In the genomic region with DNA sequence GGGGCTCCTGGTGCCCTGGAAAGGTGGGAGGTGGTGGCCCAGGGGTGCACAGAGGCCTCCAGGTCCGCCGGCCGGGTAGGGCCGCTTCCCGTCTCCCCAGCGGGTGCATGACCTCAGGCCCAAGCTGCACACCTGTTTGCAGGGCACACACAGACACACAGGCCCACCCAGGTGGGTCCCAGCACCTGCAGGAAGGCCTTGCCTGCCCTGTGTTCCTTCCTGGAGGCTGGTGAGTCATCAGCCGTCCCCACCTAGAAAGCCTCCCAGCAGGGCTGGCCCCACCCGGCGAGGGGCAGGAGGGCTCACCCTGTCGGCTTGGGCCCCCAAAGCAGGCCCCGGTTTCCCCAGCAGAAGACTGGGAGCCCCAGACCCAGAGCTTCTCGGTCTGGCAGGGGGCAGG, we compare ENCODE assay signal across 31 cellular contexts. TPM values are rescaled to one million over a fixed set of nuclear protein-coding genes. Genes with fewer than 3 reads are reported as not detected.
DNase-seq lines count a peak whose midpoint lies in the region; ATAC-seq and TF ChIP-seq lines count a peak whose summit lies in the region.
"Had no signal": no experiment of that assay in that cellular context is flagged by ENCODE, and none has a peak within 500 bp of the region (broad histone marks: within the 10 kb centered on the region; RNA-seq: fewer than 3 reads in every experiment).

No MANE protein-coding gene starts in this region.

- intact Hi-C loops in Calu3 (cut with micrococcal nuclease; ENCODE audit: unreplicated experiment), result no loop called here
- intact Hi-C loops in IMR-90 (cut with micrococcal nuclease), result no loop called here
- intact Hi-C loops in colonic mucosa (cut with DNase I), result no loop called here

- H2BK12ac ChIP-seq in neuronal stem cell (ENCODE audit: low read length), result no peak overlapping the region

- TF ChIP-seq CTCF in Calu3 (IDR thresholded peaks at IDR 0.05; ENCODE audit: unreplicated experiment), result no peak
- no peak for TF ChIP-seq CTCF in IMR-90 (conservative IDR thresholded peaks at IDR 0.05; ENCODE audit: low read depth, low read length)
- TF ChIP-seq CTCF in colonic mucosa (IDR thresholded peaks at IDR 0.05), result no peak
- TF ChIP-seq CTCF in mesothelial cell of epicardium (IDR thresholded peaks at IDR 0.05; ENCODE audit: unreplicated experiment), result no peak

- H2BK20ac ChIP-seq in IMR-90 (ENCODE audit: low read depth, low read length), result no peak overlapping the region

- H3K9me3 Mint-ChIP-seq in Calu3 (ENCODE audit: low read depth, unreplicated experiment) (peaks cover 16% of the 10 kb centered on the region), mesothelial cell of epicardium (peaks cover 21% of the 10 kb centered on the region)
- H3K9me3 Mint-ChIP-seq in activated naive CD8-positive, alpha-beta T cell treated with anti-CD3 and anti-CD28 coated beads, Interleukin-2, amount 50 U/mL, for 24 hours, result peaks cover 21% of the 10 kb centered on the region

- BruUV-seq in Calu3 (replicated peaks; lab: Mats Ljungman, UMichigan) (no TSS peak), IMR-90 (replicated peaks; lab: Mats Ljungman, UMichigan) (no TSS peak)

- no peak overlapping the region for H3K18ac ChIP-seq in IMR-90 (ENCODE audit: low read depth, low read length)
- H3K18ac ChIP-seq in neuronal stem cell (ENCODE audit: low read length), result peak overlapping the region; percentile 87

- no peak overlapping the region for H3K9ac ChIP-seq in IMR-90 (ENCODE audit: low read depth, low read length)
- peak overlapping the region; percentile 38 to 74 for H3K9ac ChIP-seq in colonic mucosa (ENCODE audit: low read depth in 2 of 2, low read length in 2 of 2)
- H3K9ac ChIP-seq in neuronal stem cell (ENCODE audit: low read depth, low read length, poor library complexity), result no peak overlapping the region
- H3K9ac ChIP-seq: SK-N-SH had no signal

- H2BK120ac ChIP-seq in IMR-90 (ENCODE audit: low read depth, low read length) (no peak overlapping the region), neuronal stem cell (ENCODE audit: low read depth, low read length) (no peak overlapping the region)

- no peaks in the 10 kb centered on the region for H3K9me1 ChIP-seq in IMR-90 (ENCODE audit: insufficient read depth, low read length)

- H3K27ac ChIP-seq in IMR-90 (ENCODE audit: insufficient read depth, low read length), result no peak overlapping the region
- peak overlapping the region; percentile 71 for H3K27ac ChIP-seq in colonic mucosa
- H3K27ac ChIP-seq in neuronal stem cell (replicated peaks; ENCODE audit: low read length), result no peak overlapping the region
- H3K27ac ChIP-seq: cardiac muscle cell, left ventricle myocardium inferior, RWPE1, skin epidermis, upper lobe of left lung had no signal

- H2AFZ ChIP-seq in IMR-90 (replicated peaks; ENCODE audit: low read length, poor library complexity) (no peak overlapping the region), neuronal stem cell (ENCODE audit: low read length) (no peak overlapping the region)

- H4K8ac ChIP-seq in IMR-90 (ENCODE audit: low read depth in 2 of 2, low read length in 2 of 2), result no peak overlapping the region
- no peak overlapping the region for H4K8ac ChIP-seq in neuronal stem cell (ENCODE audit: low read depth, low read length)

- H3K27ac Mint-ChIP-seq in Calu3 (ENCODE audit: unreplicated experiment), result peak overlapping the region; percentile 54
- no peak overlapping the region for H3K27ac Mint-ChIP-seq in activated naive CD8-positive, alpha-beta T cell treated with anti-CD3 and anti-CD28 coated beads, Interleukin-2, amount 50 U/mL, for 24 hours
- H3K27ac Mint-ChIP-seq in mesothelial cell of epicardium, result no peak overlapping the region
- H3K27ac Mint-ChIP-seq: activated CD4-positive, alpha-beta memory T cell treated with anti-CD3 and anti-CD28 coated beads, Interleukin-2, amount 10 ng/mL, durations not matched to agents 7 days and 5 days; activated naive CD8-positive, alpha-beta T cell; CD14-positive monocyte; dendritic cell treated with granulocyte-macrophage colony-stimulating factor and Interleukin-4, amounts not matched to agents 40 ng/mL and 50 ng/mL, for 4 days; HFFc6; natural killer cell had no signal

- CTCF ChIA-PET in Calu3 (lab: Charles Lee) (no interaction called here), IMR-90 (lab: Yijun Ruan, JAX) (no interaction called here)

- no peak overlapping the region for H3K56ac ChIP-seq in IMR-90 (ENCODE audit: extremely low read depth, insufficient read depth, low read length)

- POLR2A ChIA-PET in IMR-90 (lab: Charles Lee; ENCODE audit: unreplicated experiment), result no interaction called here

- H3K79me1 ChIP-seq in IMR-90 (ENCODE audit: low read depth in 1 of 2, low read length in 2 of 2) (no peaks in the 10 kb centered on the region), neuronal stem cell (ENCODE audit: low read depth, low read length) (peaks cover 4% of the 10 kb centered on the region)

- H2BK15ac ChIP-seq in IMR-90 (ENCODE audit: low read depth, low read length), result no peak overlapping the region
- peak overlapping the region; percentile 89 for H2BK15ac ChIP-seq in neuronal stem cell (ENCODE audit: low read length)

- no peaks in the 10 kb centered on the region for H3K27me3 Mint-ChIP-seq in Calu3 (ENCODE audit: unreplicated experiment)
- H3K27me3 Mint-ChIP-seq in activated naive CD8-positive, alpha-beta T cell treated with anti-CD3 and anti-CD28 coated beads, Interleukin-2, amount 50 U/mL, for 24 hours, result no peaks in the 10 kb centered on the region
- H3K27me3 Mint-ChIP-seq in mesothelial cell of epicardium (ENCODE audit: low read depth), result no peaks in the 10 kb centered on the region
- H3K27me3 Mint-ChIP-seq: activated CD4-positive, alpha-beta memory T cell treated with anti-CD3 and anti-CD28 coated beads, Interleukin-2, amount 10 ng/mL, durations not matched to agents 7 days and 5 days; activated naive CD8-positive, alpha-beta T cell had no signal

- no peak for TF ChIP-seq RAD21 in IMR-90 (IDR thresholded peaks at IDR 0.05; ENCODE audit: low read length)

- dilution Hi-C loops in IMR-90 (cut with HindIII; ENCODE audit: low sequenced_read_pairs, unreplicated experiment), result no loop called here

- H4K91ac ChIP-seq in IMR-90 (ENCODE audit: insufficient read depth, low read depth, low read length) (no peak overlapping the region), neuronal stem cell (ENCODE audit: low read depth, low read length, poor library complexity) (no peak overlapping the region)

- peak overlapping the region; percentile 61 for H2AK9ac ChIP-seq in IMR-90 (replicated peaks; ENCODE audit: low read depth, low read length, poor library complexity)

- no peak overlapping the region for H3K4me3 ChIP-seq in IMR-90 (ENCODE audit: insufficient read depth, low read depth, low read length)
- no peak overlapping the region for H3K4me3 ChIP-seq in colonic mucosa
- no peak overlapping the region for H3K4me3 ChIP-seq in neuronal stem cell (ENCODE audit: low read length in 2 of 2)
- H3K4me3 ChIP-seq: cardiac muscle cell, left ventricle myocardium inferior, skin epidermis, upper lobe of left lung had no signal

- DNase-seq in Calu3 (peak; percentile 71), IMR-90 (no peak), colonic mucosa (peak; percentile 86), neuronal stem cell (ENCODE audit: low spot score) (no peak), mesothelial cell of epicardium (ENCODE audit: low spot score in 2 of 2, unreplicated experiment in 2 of 2) (no peak)
- no peak for DNase-seq in activated naive CD8-positive, alpha-beta T cell treated with anti-CD3 and anti-CD28 coated beads, Interleukin-2, amount 50 U/mL, for 24 hours
- DNase-seq: activated CD4-positive, alpha-beta memory T cell treated with anti-CD3 and anti-CD28 coated beads, Interleukin-2, amount 10 ng/mL, durations not matched to agents 7 days and 5 days; activated CD4-positive, alpha-beta T cell treated with anti-CD3 and anti-CD28 coated beads for 1 hour; activated effector memory CD4-positive, alpha-beta T cell treated with Interleukin-2 at 50 U/mL for 16 hours; aorta; HFFc6; left ventricle myocardium inferior; natural killer cell; NCI-H1092; NCI-H2029; NCI-H345; NCI-H748 treated with DMSO at 0.1 percent for 48 hours; SK-N-SH; stimulated activated CD8-positive, alpha-beta memory T cell treated with anti-CD3 and anti-CD28 coated beads, Interleukin-4, amount 100 ng/mL, for 48 hours; T-helper 2 cell had no signal

- H4K20me1 ChIP-seq in IMR-90 (ENCODE audit: insufficient read depth, low read length), result no peaks in the 10 kb centered on the region

- H3K14ac ChIP-seq in IMR-90 (replicated peaks; ENCODE audit: low read depth, low read length) (no peak overlapping the region), neuronal stem cell (ENCODE audit: low read length) (peak overlapping the region; percentile 38)

- H3K9me3 ChIP-seq in IMR-90 (ENCODE audit: control insufficient read depth, insufficient read depth, low read length) (peaks cover 2% of the 10 kb centered on the region; the same call in 1 of the 2 replicates), colonic mucosa (no peaks in the 10 kb centered on the region), neuronal stem cell (replicated peaks in 1 of 2; ENCODE audit: control insufficient read depth in 2 of 2, insufficient read depth in 1 of 2, low read depth in 1 of 2, low read length in 2 of 2) (peaks cover 0 to 4% of the 10 kb centered on the region in 2 donors)
- H3K9me3 ChIP-seq: left ventricle myocardium inferior, SK-N-SH, upper lobe of left lung had no signal

- H4K5ac ChIP-seq in IMR-90 (ENCODE audit: low read depth, low read length), result no peak overlapping the region

- peaks cover 3% of the 10 kb centered on the region; the same call in 1 of the 2 replicates for H3K27me3 ChIP-seq in IMR-90 (ENCODE audit: control insufficient read depth, insufficient read depth, low read length)
- H3K27me3 ChIP-seq in colonic mucosa, result no peaks in the 10 kb centered on the region
- H3K27me3 ChIP-seq in neuronal stem cell (ENCODE audit: control insufficient read depth in 3 of 3, insufficient read depth in 3 of 3, low read depth in 1 of 3, low read length in 3 of 3), result peaks cover 0 to 5% (median 0%) of the 10 kb centered on the region in 3 experiments
- H3K27me3 ChIP-seq: cardiac muscle cell, upper lobe of left lung had no signal

- TF ChIP-seq POLR2A in IMR-90 (IDR thresholded peaks at IDR 0.05; ENCODE audit: low read depth, low read length), result no peak

- H3K4me3 Mint-ChIP-seq in Calu3 (ENCODE audit: low read depth, unreplicated experiment) (no peak overlapping the region), mesothelial cell of epicardium (no peak overlapping the region)
- H3K4me3 Mint-ChIP-seq in activated naive CD8-positive, alpha-beta T cell treated with anti-CD3 and anti-CD28 coated beads, Interleukin-2, amount 50 U/mL, for 24 hours, result no peak overlapping the region
- H3K4me3 Mint-ChIP-seq: activated CD4-positive, alpha-beta memory T cell treated with anti-CD3 and anti-CD28 coated beads, Interleukin-2, amount 10 ng/mL, durations not matched to agents 7 days and 5 days; activated naive CD8-positive, alpha-beta T cell; CD14-positive monocyte; dendritic cell treated with granulocyte-macrophage colony-stimulating factor and Interleukin-4, amounts not matched to agents 40 ng/mL and 50 ng/mL, for 4 days; HFFc6; natural killer cell had no signal

- no peak overlapping the region for H3K23ac ChIP-seq in IMR-90 (ENCODE audit: low read depth, low read length)
- no peak overlapping the region for H3K23ac ChIP-seq in neuronal stem cell (ENCODE audit: low read depth, low read length, poor library complexity)

- H3K4me1 ChIP-seq in IMR-90 (ENCODE audit: control insufficient read depth, insufficient read depth, low read length) (no peaks in the 10 kb centered on the region), colonic mucosa (peaks cover 4% of the 10 kb centered on the region), neuronal stem cell (ENCODE audit: control insufficient read depth in 2 of 2, insufficient read depth in 1 of 2, low read depth in 1 of 2, low read length in 2 of 2) (no peaks in the 10 kb centered on the region)
- H3K4me1 ChIP-seq: left ventricle myocardium inferior had no signal

- in situ Hi-C loops in IMR-90 (cut with MboI; ENCODE audit: low sequenced_read_pairs), result no loop called here

- WGBS in IMR-90 (ENCODE audit: extremely low coverage in 2 of 2, insufficient read length in 1 of 2), 2 experiments, result 85% methylated on average over 4 of the region's 12 CpGs; no CpG with 5 or more reads in 1 of the 2 experiments
- WGBS in neuronal stem cell (ENCODE audit: extremely low coverage in 2 of 2, insufficient read length in 2 of 2, insufficient replicate concordance in 1 of 2), 2 donors, result no CpG with 5 or more reads among the region's 12 CpGs

- H3K4me2 ChIP-seq in IMR-90 (ENCODE audit: low read depth, low read length) (no peak overlapping the region), neuronal stem cell (ENCODE audit: insufficient read depth, low read length, poor library complexity, severe bottlenecking) (no peak overlapping the region)
- H3K4me2 ChIP-seq: SK-N-SH had no signal

- no peak overlapping the region for H3K4ac ChIP-seq in IMR-90 (ENCODE audit: low read depth, low read length)
- no peak overlapping the region for H3K4ac ChIP-seq in neuronal stem cell (ENCODE audit: low read length)

- H2BK5ac ChIP-seq in IMR-90 (ENCODE audit: low read depth, low read length, poor library complexity, severe bottlenecking) (no peak overlapping the region), neuronal stem cell (ENCODE audit: low read length) (peak overlapping the region; percentile 82)

- ATAC-seq in IMR-90 (ENCODE audit: low read depth), result no peak
- no peak for ATAC-seq in HG03280 (IDR thresholded peaks at IDR 0.05; ENCODE audit: unreplicated experiment)
- no peak for ATAC-seq in activated naive CD8-positive, alpha-beta T cell treated with anti-CD3 and anti-CD28 coated beads, Interleukin-2, amount 50 U/mL, for 24 hours
- ATAC-seq: natural killer cell had no signal

- H2AK5ac ChIP-seq in IMR-90 (ENCODE audit: low read depth, low read length), result no peak overlapping the region
- peak overlapping the region; percentile 96 for H2AK5ac ChIP-seq in neuronal stem cell (ENCODE audit: low read depth, low read length)

- H3K36me3 Mint-ChIP-seq in Calu3 (ENCODE audit: insufficient read depth, unreplicated experiment) (peaks cover 29% of the 10 kb centered on the region), mesothelial cell of epicardium (no peaks in the 10 kb centered on the region)
- peaks cover 4% of the 10 kb centered on the region for H3K36me3 Mint-ChIP-seq in activated naive CD8-positive, alpha-beta T cell treated with anti-CD3 and anti-CD28 coated beads, Interleukin-2, amount 50 U/mL, for 24 hours (ENCODE audit: low read depth)
- H3K36me3 Mint-ChIP-seq: activated naive CD8-positive, alpha-beta T cell; CD14-positive monocyte; natural killer cell had no signal

- H3K4me1 Mint-ChIP-seq in Calu3 (ENCODE audit: low read depth, unreplicated experiment) (no peaks in the 10 kb centered on the region), mesothelial cell of epicardium (no peaks in the 10 kb centered on the region)
- peaks cover 7% of the 10 kb centered on the region for H3K4me1 Mint-ChIP-seq in activated naive CD8-positive, alpha-beta T cell treated with anti-CD3 and anti-CD28 coated beads, Interleukin-2, amount 50 U/mL, for 24 hours
- H3K4me1 Mint-ChIP-seq: CD14-positive monocyte had no signal

- no peaks in the 10 kb centered on the region for H3K36me3 ChIP-seq in IMR-90 (ENCODE audit: control insufficient read depth, insufficient read depth, low read length)
- H3K36me3 ChIP-seq in colonic mucosa, result no peaks in the 10 kb centered on the region
- no peaks in the 10 kb centered on the region for H3K36me3 ChIP-seq in neuronal stem cell (replicated peaks in 1 of 2; ENCODE audit: control insufficient read depth in 2 of 2, insufficient read depth in 2 of 2, low read length in 2 of 2)
- H3K36me3 ChIP-seq: cardiac muscle cell, left ventricle myocardium inferior, upper lobe of left lung had no signal

RNA-seq across cellular contexts. Expression of gene TTLL10, which starts 23.6 kb away (rescaled TPM):
- 2.4 and 3.5 TPM in 2 replicates for total RNA-seq in Calu3 (2022)
- total RNA-seq in IMR-90 (2012; rRNA removed), result not detected in 2 replicates
- not detected in 2 replicates for polyA plus RNA-seq in IMR-90 (2012; rRNA removed)
- not detected in 2 replicates for polyA plus RNA-seq in IMR-90 (2012; cell fraction: cytosol; rRNA removed)
- not detected in 2 replicates for polyA plus RNA-seq in IMR-90 (2012; cell fraction: nucleus; rRNA removed; ENCODE audit: low replicate concordance)
- 1 to 10 TPM in 1 of 2 donors, under 1 TPM in 1; 0.64 to 2.3 TPM for total RNA-seq in colonic mucosa
- 1.3 TPM for polyA plus RNA-seq in neuronal stem cell (2013, experiment 1 of 2)
- 1.3 TPM for polyA plus RNA-seq in neuronal stem cell (2013, experiment 2 of 2)
- total RNA-seq in mesothelial cell of epicardium, result 0.32 to 0.47 TPM in 2 of 3 replicates, not detected in the other
- total RNA-seq: activated CD4-positive, alpha-beta memory T cell treated with anti-CD3 and anti-CD28 coated beads, Interleukin-2, amount 10 ng/mL, durations not matched to agents 7 days and 5 days; cardiac muscle cell; glomerular endothelial cell; HFFc6; left ventricle myocardium inferior; osteoblast had no signal
- polyA plus RNA-seq: AG04450, aorta, SK-N-SH had no signal

RNA-seq across cellular contexts. Expression of gene C1orf159, which starts 34.2 kb away (rescaled TPM):
- total RNA-seq in Calu3 (2022) (32.4 and 34.7 TPM in 2 replicates), IMR-90 (2012; rRNA removed) (2.5 and 2.9 TPM in 2 replicates), colonic mucosa (10 to 100 TPM; 18.9 to 36.0 TPM), mesothelial cell of epicardium (28.4 to 32.8 TPM (median 31.8 TPM) in 3 replicates)
- polyA plus RNA-seq in IMR-90 (2012; rRNA removed), result 12.6 and 15.5 TPM in 2 replicates
- 8.0 and 11.2 TPM in 2 replicates for polyA plus RNA-seq in IMR-90 (2012; cell fraction: cytosol; rRNA removed)
- polyA plus RNA-seq in IMR-90 (2012; cell fraction: nucleus; rRNA removed; ENCODE audit: low replicate concordance), result 44.8 and 112 TPM in 2 replicates
- polyA plus RNA-seq in neuronal stem cell (2013, experiment 1 of 2), result 12.3 TPM
- 11.7 TPM for polyA plus RNA-seq in neuronal stem cell (2013, experiment 2 of 2)

RNA-seq across cellular contexts. Expression of gene TNFRSF18, which starts 56.3 kb away (rescaled TPM):
- 0.66 TPM in 1 of 2 replicates, not detected in the other for total RNA-seq in Calu3 (2022)
- 0.18 TPM in 1 of 2 replicates, not detected in the other for total RNA-seq in IMR-90 (2012; rRNA removed)
- 1.0 and 1.2 TPM in 2 replicates for polyA plus RNA-seq in IMR-90 (2012; rRNA removed)
- 0.23 and 0.65 TPM in 2 replicates for polyA plus RNA-seq in IMR-90 (2012; cell fraction: cytosol; rRNA removed)
- polyA plus RNA-seq in IMR-90 (2012; cell fraction: nucleus; rRNA removed; ENCODE audit: low replicate concordance), result 4.4 and 10.1 TPM in 2 replicates
- total RNA-seq in colonic mucosa, result 1 to 10 TPM in 1 of 2 donors, under 1 TPM in 1; 0.61 to 1.7 TPM
- polyA plus RNA-seq in neuronal stem cell (2013, experiment 1 of 2), result 0.21 TPM
- polyA plus RNA-seq in neuronal stem cell (2013, experiment 2 of 2), result 0.36 TPM
- 0.51 to 1.2 TPM (median 0.93 TPM) in 3 replicates for total RNA-seq in mesothelial cell of epicardium
- total RNA-seq: cardiac muscle cell, HFFc6, left ventricle myocardium inferior, osteoblast had no signal
- polyA plus RNA-seq: CD14-positive monocyte had no signal

Comparison
In these comparisons a context has a peak if more than half of its experiments do, and no peak if none do; other contexts are left out.
1. DNase-seq: peak in Calu3 (single experiment) and colonic mucosa (single experiment); none in IMR-90 (single experiment), neuronal stem cell (single experiment), activated naive CD8-positive, alpha-beta T cell treated with anti-CD3 and anti-CD28 coated beads, Interleukin-2, amount 50 U/mL, for 24 hours (single experiment) and mesothelial cell of epicardium (0 of 2).
2. H3K9ac ChIP-seq: peak in colonic mucosa (2 of 2); none in IMR-90 (single experiment) and neuronal stem cell (single experiment).